23 cellular contexts compared by ENCODE assay signal in the genomic region with DNA sequence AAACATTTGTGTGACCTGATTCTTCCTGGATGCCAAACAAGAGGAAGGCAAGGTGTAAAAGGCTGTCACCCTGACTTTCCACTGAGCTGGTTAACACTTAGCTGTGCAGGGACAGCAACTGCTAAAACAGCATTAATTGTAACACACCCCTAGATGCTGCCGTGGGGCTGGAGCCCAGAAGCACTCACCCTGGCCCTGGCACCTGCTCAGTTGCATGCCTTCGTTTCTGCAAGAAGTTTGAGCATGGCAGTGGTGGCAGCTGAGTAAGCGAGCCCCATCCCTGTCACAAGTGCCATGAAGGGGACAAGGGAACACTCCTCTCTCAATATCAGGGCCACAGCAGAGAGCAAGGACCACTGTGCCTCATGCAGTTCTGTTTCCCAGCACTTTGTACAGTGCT.
DNase-seq lines count a peak whose midpoint lies in the region; ATAC-seq and TF ChIP-seq lines count a peak whose summit lies in the region.
"Had no signal": no experiment of that assay in that cellular context is flagged by ENCODE, and none has a peak within 500 bp of the region (broad histone marks: within the 10 kb centered on the region; RNA-seq: fewer than 3 reads in every experiment).

No MANE protein-coding gene starts in this region.

- no peak overlapping the region for H3K27ac Mint-ChIP-seq in stimulated activated effector memory CD8-positive, alpha-beta T cell treated with anti-CD3 and anti-CD28 coated beads, Interleukin-12 subunit alpha, Interleukin-12 subunit beta, amount 100 ng/mL, for 72 hours
- H3K27ac Mint-ChIP-seq: B cell; CD4-positive, alpha-beta T cell; CD8-positive, alpha-beta T cell had no signal

- H3K27me3 ChIP-seq in KMS-11 (ENCODE audit: insufficient read depth, low read depth) (no peaks in the 10 kb centered on the region), esophagus muscularis mucosa (no peaks in the 10 kb centered on the region)
- H3K27me3 ChIP-seq: BLaER1 treated with 17β-estradiol and CSF1 and Interleukin-3, amounts not matched to agents 10 nM and 100 nM had no signal

- no peak for TF ChIP-seq CTCF in KMS-11 (conservative IDR thresholded peaks at IDR 0.05; ENCODE audit: low read depth, low read length)
- TF ChIP-seq CTCF in esophagus muscularis mucosa (IDR thresholded peaks at IDR 0.05), result no peak

- H3K9me3 Mint-ChIP-seq in stimulated activated effector memory CD8-positive, alpha-beta T cell treated with anti-CD3 and anti-CD28 coated beads, Interleukin-12 subunit alpha, Interleukin-12 subunit beta, amount 100 ng/mL, for 72 hours, result peaks cover 15% of the 10 kb centered on the region

- DNase-seq in esophagus muscularis mucosa (ENCODE audit: extremely low spot score), result peak; percentile 85
- no peak for DNase-seq in stimulated activated effector memory CD8-positive, alpha-beta T cell treated with anti-CD3 and anti-CD28 coated beads, Interleukin-12 subunit alpha, Interleukin-12 subunit beta, amount 100 ng/mL, for 72 hours (ENCODE audit: low spot score in 2 of 2)
- no peak for DNase-seq in NCI-H510A treated with DMSO at 0.1 percent for 48 hours (lab: John Stamatoyannopoulos, UW)
- DNase-seq in NCI-H82 (lab: John Stamatoyannopoulos, UW), result no peak
- DNase-seq: AML-193; Caco-2; Calu3; CD4-positive, alpha-beta T cell; CD8-positive, alpha-beta T cell; DMS 273 treated with DMSO at 0.1 percent for 48 hours; DMS153; DMS53; DMS79; DND-41; EL; GDM1 had no signal

- H3K9ac ChIP-seq in KMS-11, result no peak overlapping the region
- H3K9ac ChIP-seq: BLaER1 treated with 17β-estradiol and CSF1 and Interleukin-3, amounts not matched to agents 10 nM and 100 nM had no signal

- intact Hi-C loops in esophagus muscularis mucosa (cut with DNase I), result no loop called here

- no peaks in the 10 kb centered on the region for H4K20me1 ChIP-seq in KMS-11 (ENCODE audit: insufficient read depth)
- H4K20me1 ChIP-seq: BLaER1 treated with 17β-estradiol and CSF1 and Interleukin-3, amounts not matched to agents 10 nM and 100 nM had no signal

- no peak overlapping the region for H3K4me2 ChIP-seq in KMS-11
- H3K4me2 ChIP-seq: A549; BLaER1 treated with 17β-estradiol and CSF1 and Interleukin-3, amounts not matched to agents 10 nM and 100 nM had no signal

- H3K9me3 ChIP-seq in esophagus muscularis mucosa, result no peaks in the 10 kb centered on the region
- H3K9me3 ChIP-seq: A549; BLaER1 treated with 17β-estradiol and CSF1 and Interleukin-3, amounts not matched to agents 10 nM and 100 nM; Caco-2 had no signal

- H3K4me3 Mint-ChIP-seq in stimulated activated effector memory CD8-positive, alpha-beta T cell treated with anti-CD3 and anti-CD28 coated beads, Interleukin-12 subunit alpha, Interleukin-12 subunit beta, amount 100 ng/mL, for 72 hours, result no peak overlapping the region
- H3K4me3 Mint-ChIP-seq: B cell; CD4-positive, alpha-beta T cell; CD8-positive, alpha-beta T cell had no signal

- H3K4me1 ChIP-seq in KMS-11 (ENCODE audit: low read depth, poor library complexity, severe bottlenecking) (no peaks in the 10 kb centered on the region), esophagus muscularis mucosa (no peaks in the 10 kb centered on the region)
- H3K4me1 ChIP-seq: A549 had no signal

- no peak for TF ChIP-seq EP300 in esophagus muscularis mucosa (IDR thresholded peaks at IDR 0.05)

- no peaks in the 10 kb centered on the region for H3K36me3 Mint-ChIP-seq in stimulated activated effector memory CD8-positive, alpha-beta T cell treated with anti-CD3 and anti-CD28 coated beads, Interleukin-12 subunit alpha, Interleukin-12 subunit beta, amount 100 ng/mL, for 72 hours
- H3K36me3 Mint-ChIP-seq: CD8-positive, alpha-beta T cell had no signal

- H3K27ac ChIP-seq in KMS-11 (no peak overlapping the region), esophagus muscularis mucosa (replicated peaks in 1 of 4) (no peak overlapping the region)
- H3K27ac ChIP-seq: 22Rv1; A549; BLaER1 treated with 17β-estradiol and CSF1 and Interleukin-3, amounts not matched to agents 10 nM and 100 nM; C4-2B had no signal

- 0 out of 2 replicates have a peak overlapping the region, but pooled peaks have one; percentile 9 for H2AFZ ChIP-seq in KMS-11 (ENCODE audit: low read depth)

- ATAC-seq in stimulated activated effector memory CD8-positive, alpha-beta T cell treated with anti-CD3 and anti-CD28 coated beads, Interleukin-12 subunit alpha, Interleukin-12 subunit beta, amount 100 ng/mL, for 72 hours, result peak; percentile 16
- ATAC-seq: A549; CD8-positive, alpha-beta T cell; GM12878 had no signal

- H3K36me3 ChIP-seq in KMS-11 (ENCODE audit: insufficient read depth) (no peaks in the 10 kb centered on the region), esophagus muscularis mucosa (no peaks in the 10 kb centered on the region)
- H3K36me3 ChIP-seq: BLaER1 treated with 17β-estradiol and CSF1 and Interleukin-3, amounts not matched to agents 10 nM and 100 nM had no signal

- H3K4me3 ChIP-seq in KMS-11 (IDR thresholded peaks at IDR 0.05; ENCODE audit: insufficient read depth, low read depth, low read length), result no peak overlapping the region
- no peak overlapping the region for H3K4me3 ChIP-seq in esophagus muscularis mucosa
- H3K4me3 ChIP-seq: A549; BLaER1 treated with 17β-estradiol and CSF1 and Interleukin-3, amounts not matched to agents 10 nM and 100 nM; GM12878 had no signal

- H3K4me1 Mint-ChIP-seq in stimulated activated effector memory CD8-positive, alpha-beta T cell treated with anti-CD3 and anti-CD28 coated beads, Interleukin-12 subunit alpha, Interleukin-12 subunit beta, amount 100 ng/mL, for 72 hours, result no peaks in the 10 kb centered on the region
- H3K4me1 Mint-ChIP-seq: B cell had no signal

- no peaks in the 10 kb centered on the region for H3K79me2 ChIP-seq in KMS-11 (ENCODE audit: insufficient read depth, low read depth)

- 86% methylated on average over 1 of the region's 3 CpGs for WGBS in esophagus muscularis mucosa

- no peak for TF ChIP-seq POLR2A in esophagus muscularis mucosa (IDR thresholded peaks at IDR 0.05; ENCODE audit: low read depth)
